Comparison of ENCODE assay signal across 10 cellular contexts in the genomic region with DNA sequence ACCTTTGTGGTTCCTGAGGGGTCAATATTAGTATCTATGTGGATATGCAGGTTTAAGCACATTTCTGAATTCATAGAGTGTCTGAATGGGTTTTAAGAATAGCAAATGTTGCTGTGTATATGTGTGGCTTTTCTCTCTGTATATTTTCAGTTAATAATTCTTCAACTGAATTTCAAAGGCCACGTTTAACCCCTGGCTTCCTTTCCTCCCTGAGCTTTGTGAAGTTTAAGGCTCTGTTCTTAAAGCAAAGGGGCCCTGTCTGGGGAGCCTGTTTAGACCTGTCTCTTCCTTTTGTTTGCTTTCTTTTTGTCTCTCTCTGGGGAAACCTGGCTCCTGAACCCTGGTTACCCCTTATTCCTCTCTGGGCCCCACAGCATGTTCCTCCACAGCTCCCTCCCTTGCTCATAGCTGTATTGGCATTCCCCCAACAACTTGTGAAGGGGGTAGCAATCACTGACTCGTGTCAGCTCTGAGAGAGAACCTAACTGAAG.
DNase-seq lines count a peak whose midpoint lies in the region; ATAC-seq lines count a peak whose summit lies in the region.
"Had no signal": no experiment of that assay in that cellular context is flagged by ENCODE, and none has a peak within 500 bp of the region (broad histone marks: within the 10 kb centered on the region; RNA-seq: fewer than 3 reads in every experiment).

No MANE protein-coding gene starts in this region.

- H3K27ac Mint-ChIP-seq in activated naive CD4-positive, alpha-beta T cell treated with anti-CD3 and anti-CD28 coated beads, Interleukin-2, amount 10 ng/mL, durations not matched to agents 7 days and 5 days, result no peak overlapping the region

- ATAC-seq in GM18502 (IDR thresholded peaks at IDR 0.05; ENCODE audit: poor library complexity, unreplicated experiment), result peak; percentile 85
- ATAC-seq in activated T-cell treated with anti-CD3 and anti-CD28 coated beads, Interleukin-2, amount 50 U/mL, for 4 hours, result no peak

- no peak overlapping the region for H3K4me3 Mint-ChIP-seq in activated T-cell treated with anti-CD3 and anti-CD28 coated beads, Interleukin-2, amount 50 U/mL, for 4 hours
- no peak overlapping the region for H3K4me3 Mint-ChIP-seq in activated naive CD4-positive, alpha-beta T cell treated with anti-CD3 and anti-CD28 coated beads, Interleukin-2, amount 10 ng/mL, durations not matched to agents 7 days and 5 days
- H3K4me3 Mint-ChIP-seq: central memory CD8-positive, alpha-beta T cell had no signal

- no peak overlapping the region for H3K4me3 ChIP-seq in H7 (ENCODE audit: insufficient read depth, low read depth, low read length)

- peaks cover 6% of the 10 kb centered on the region for H3K27me3 Mint-ChIP-seq in activated T-cell treated with anti-CD3 and anti-CD28 coated beads, Interleukin-2, amount 50 U/mL, for 4 hours (ENCODE audit: low read depth)
- peaks cover 4% of the 10 kb centered on the region for H3K27me3 Mint-ChIP-seq in activated naive CD4-positive, alpha-beta T cell treated with anti-CD3 and anti-CD28 coated beads, Interleukin-2, amount 10 ng/mL, durations not matched to agents 7 days and 5 days

- DNase-seq in H7 (peak; percentile 22), HT1080 (ENCODE audit: low read depth) (peak; percentile 1), iris pigment epithelial cell (ENCODE audit: low read depth) (peak; percentile 75), SHP77 treated with DMSO at 0.1 percent for 48 hours (lab: John Stamatoyannopoulos, UW) (no peak), GM19238 (ENCODE audit: insufficient read length, low spot score) (no peak)
- DNase-seq in activated T-cell treated with anti-CD3 and anti-CD28 coated beads, Interleukin-2, amount 50 U/mL, for 4 hours, result no peak
- DNase-seq in activated naive CD4-positive, alpha-beta T cell treated with anti-CD3 and anti-CD28 coated beads, Interleukin-2, amount 10 ng/mL, durations not matched to agents 7 days and 5 days, result no peak
- DNase-seq: stimulated activated CD8-positive, alpha-beta memory T cell treated with anti-CD3 and anti-CD28 coated beads, Interleukin-4, amount 100 ng/mL, for 48 hours had no signal

- H3K27me3 ChIP-seq in H7 (ENCODE audit: control insufficient read depth, insufficient read depth, low read length), result no peaks in the 10 kb centered on the region

- no peaks in the 10 kb centered on the region for H3K36me3 ChIP-seq in H7 (replicated peaks; ENCODE audit: control insufficient read depth, insufficient read depth, low read length)

- CTCF ChIA-PET in activated naive CD4-positive, alpha-beta T cell treated with anti-CD3 and anti-CD28 coated beads, Interleukin-2, amount 10 ng/mL, durations not matched to agents 7 days and 5 days (lab: Charles Lee), result no interaction called here

- no peaks in the 10 kb centered on the region for H3K9me3 Mint-ChIP-seq in activated T-cell treated with anti-CD3 and anti-CD28 coated beads, Interleukin-2, amount 50 U/mL, for 4 hours
- no peaks in the 10 kb centered on the region for H3K9me3 Mint-ChIP-seq in activated naive CD4-positive, alpha-beta T cell treated with anti-CD3 and anti-CD28 coated beads, Interleukin-2, amount 10 ng/mL, durations not matched to agents 7 days and 5 days

- no peaks in the 10 kb centered on the region for H3K4me1 Mint-ChIP-seq in activated T-cell treated with anti-CD3 and anti-CD28 coated beads, Interleukin-2, amount 50 U/mL, for 4 hours (ENCODE audit: low read depth)
- H3K4me1 Mint-ChIP-seq in activated naive CD4-positive, alpha-beta T cell treated with anti-CD3 and anti-CD28 coated beads, Interleukin-2, amount 10 ng/mL, durations not matched to agents 7 days and 5 days, result no peaks in the 10 kb centered on the region
- H3K4me1 Mint-ChIP-seq: central memory CD8-positive, alpha-beta T cell had no signal

- no peaks in the 10 kb centered on the region for H3K36me3 Mint-ChIP-seq in activated T-cell treated with anti-CD3 and anti-CD28 coated beads, Interleukin-2, amount 50 U/mL, for 4 hours (ENCODE audit: insufficient read depth)
- H3K36me3 Mint-ChIP-seq in activated naive CD4-positive, alpha-beta T cell treated with anti-CD3 and anti-CD28 coated beads, Interleukin-2, amount 10 ng/mL, durations not matched to agents 7 days and 5 days, result no peaks in the 10 kb centered on the region

Comparison
In these comparisons a context has a peak if more than half of its experiments do, and no peak if none do; other contexts are left out.
1. DNase-seq: peak in H7 (single experiment), HT1080 (single experiment) and iris pigment epithelial cell (single experiment); none in SHP77 treated with DMSO at 0.1 percent for 48 hours (single experiment), activated T-cell treated with anti-CD3 and anti-CD28 coated beads, Interleukin-2, amount 50 U/mL, for 4 hours (single experiment), activated naive CD4-positive, alpha-beta T cell treated with anti-CD3 and anti-CD28 coated beads, Interleukin-2, amount 10 ng/mL, durations not matched to agents 7 days and 5 days (single experiment) and GM19238 (single experiment).